8 cellular contexts compared by ENCODE assay signal in genomic region chrY:13478126-13478750, GRCh38. TPM values are rescaled to one million over a fixed set of nuclear protein-coding genes. Genes with fewer than 3 reads are reported as not detected.
A peak's percentile ranks its signal among the peaks of the same experiment; 100 is the strongest.
DNase-seq lines count a peak whose midpoint lies in the region; ATAC-seq and TF ChIP-seq lines count a peak whose summit lies in the region.

No MANE protein-coding gene starts in this region.

- no TSS peak for BruUV-seq in MCF 10A (replicated peaks; lab: Mats Ljungman, UMichigan)

- H3K36me3 ChIP-seq in mesodermal cell (ENCODE audit: control insufficient read depth, insufficient read depth, low read length), result peaks cover 16% of the 10 kb centered on the region

- peak overlapping the region; percentile 96 for H3K27ac ChIP-seq in mesodermal cell (ENCODE audit: low read depth, low read length, severe bottlenecking)

- no peaks in the 10 kb centered on the region for H3K4me1 ChIP-seq in mesodermal cell (ENCODE audit: control insufficient read depth, insufficient read depth, low read length, poor library complexity, severe bottlenecking)

- H3K4me3 ChIP-seq in mesodermal cell (ENCODE audit: extremely low read depth, insufficient read depth, low read length, poor library complexity, severe bottlenecking), result peak overlapping the region; percentile 61

- POLR2A ChIA-PET in MCF 10A (lab: Yijun Ruan, JAX), result no interaction called here

- peak overlapping the region; percentile 83 for H3K4me3 Mint-ChIP-seq in activated naive CD8-positive, alpha-beta T cell treated with anti-CD3 and anti-CD28 coated beads, Interleukin-2, amount 50 U/mL, for 24 hours
- H3K4me3 Mint-ChIP-seq in MCF 10A (ENCODE audit: unreplicated experiment), result no peak overlapping the region

- 0% methylated on average over 5 of the region's 14 CpGs; no CpG with 5 or more reads in 1 of the 2 experiments for WGBS in mesodermal cell (ENCODE audit: insufficient coverage in 2 of 2), 2 experiments

- H3K36me3 Mint-ChIP-seq in activated naive CD8-positive, alpha-beta T cell treated with anti-CD3 and anti-CD28 coated beads, Interleukin-2, amount 50 U/mL, for 24 hours (ENCODE audit: low read depth), result peaks cover 20% of the 10 kb centered on the region
- H3K36me3 Mint-ChIP-seq in MCF 10A (ENCODE audit: insufficient read depth, unreplicated experiment), result no peaks in the 10 kb centered on the region

- H3K9me3 Mint-ChIP-seq in activated naive CD8-positive, alpha-beta T cell treated with anti-CD3 and anti-CD28 coated beads, Interleukin-2, amount 50 U/mL, for 24 hours, result no peaks in the 10 kb centered on the region
- no peaks in the 10 kb centered on the region for H3K9me3 Mint-ChIP-seq in MCF 10A (ENCODE audit: unreplicated experiment)

- H3K9me3 ChIP-seq in mesodermal cell (ENCODE audit: control insufficient read depth, low read length), result no peaks in the 10 kb centered on the region

- TF ChIP-seq CTCF in MCF 10A (IDR thresholded peaks at IDR 0.05; ENCODE audit: unreplicated experiment), result no peak

- CTCF ChIA-PET in MCF 10A (lab: Yijun Ruan, JAX), result no interaction called here

- H3K27me3 Mint-ChIP-seq in activated naive CD8-positive, alpha-beta T cell treated with anti-CD3 and anti-CD28 coated beads, Interleukin-2, amount 50 U/mL, for 24 hours, result no peaks in the 10 kb centered on the region
- no peaks in the 10 kb centered on the region for H3K27me3 Mint-ChIP-seq in MCF 10A (ENCODE audit: insufficient read depth, unreplicated experiment)

- DNase-seq in NCI-H2171 (lab: John Stamatoyannopoulos, UW) (peak; percentile 43), MCF 10A (ENCODE audit: unreplicated experiment) (no peak), HuH-7.5 (ENCODE audit: low spot score) (no peak), activated gamma-delta T cell treated with Interleukin-2 at 50 U/mL for 16 hours (no peak)
- DNase-seq in activated naive CD8-positive, alpha-beta T cell treated with anti-CD3 and anti-CD28 coated beads, Interleukin-2, amount 50 U/mL, for 24 hours, result peak; percentile 31

- peaks cover 40% of the 10 kb centered on the region for H3K4me1 Mint-ChIP-seq in activated naive CD8-positive, alpha-beta T cell treated with anti-CD3 and anti-CD28 coated beads, Interleukin-2, amount 50 U/mL, for 24 hours
- H3K4me1 Mint-ChIP-seq in MCF 10A (ENCODE audit: insufficient read depth, unreplicated experiment), result no peaks in the 10 kb centered on the region

- peak; percentile 39 for ATAC-seq in GM19035 (IDR thresholded peaks at IDR 0.05; ENCODE audit: unreplicated experiment)
- ATAC-seq in activated naive CD8-positive, alpha-beta T cell treated with anti-CD3 and anti-CD28 coated beads, Interleukin-2, amount 50 U/mL, for 24 hours, result no peak
- ATAC-seq in HG02870 (IDR thresholded peaks at IDR 0.05; ENCODE audit: unreplicated experiment), result no peak

- H3K27ac Mint-ChIP-seq in activated naive CD8-positive, alpha-beta T cell treated with anti-CD3 and anti-CD28 coated beads, Interleukin-2, amount 50 U/mL, for 24 hours, result peak overlapping the region; percentile 93
- no peak overlapping the region for H3K27ac Mint-ChIP-seq in MCF 10A (ENCODE audit: low read depth, unreplicated experiment)

- intact Hi-C loops in MCF 10A (cut with micrococcal nuclease), result no loop called here

RNA-seq across cellular contexts. Expression of gene UTY, which starts 1.6 kb away (rescaled TPM):
- 16.6 TPM for polyA plus RNA-seq in mesodermal cell (2013, experiment 1 of 2)
- polyA plus RNA-seq in mesodermal cell (2013, experiment 2 of 2), result 18.7 TPM
- not detected in 2 replicates for total RNA-seq in MCF 10A (2022)

Comparison
In these comparisons a context has a peak if more than half of its experiments do, and no peak if none do; other contexts are left out.
1. DNase-seq: peak in NCI-H2171 (single experiment) and activated naive CD8-positive, alpha-beta T cell treated with anti-CD3 and anti-CD28 coated beads, Interleukin-2, amount 50 U/mL, for 24 hours (single experiment); none in MCF 10A (single experiment), HuH-7.5 (single experiment) and activated gamma-delta T cell treated with Interleukin-2 at 50 U/mL for 16 hours (single experiment).